ENCODE assay signal across 26 cellular contexts in the genomic region with DNA sequence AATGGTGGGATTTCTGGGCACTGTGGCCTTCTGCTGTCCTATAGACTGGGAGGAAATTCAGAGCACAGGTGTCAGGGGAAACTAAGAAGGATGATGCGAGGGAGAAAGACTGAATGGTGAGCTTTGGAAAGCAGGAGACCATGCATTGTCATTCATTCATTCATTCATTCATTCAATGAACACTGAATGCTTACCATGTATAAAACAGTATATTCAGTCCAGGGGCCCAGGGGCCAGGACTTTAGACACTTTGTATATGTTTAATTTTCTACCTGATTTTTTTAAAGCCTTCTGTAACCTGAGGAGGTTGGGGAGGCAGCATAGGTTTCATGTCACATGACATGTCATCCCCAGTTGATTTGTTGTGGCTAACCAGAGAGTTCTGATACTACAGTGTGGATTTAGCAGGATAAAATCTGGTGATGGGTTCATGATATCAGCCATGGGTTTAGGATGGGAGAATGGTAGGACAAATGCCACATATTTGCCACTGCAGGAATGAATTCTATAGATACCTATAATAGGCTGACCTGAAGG.
"Had no signal": no experiment of that assay in that cellular context is flagged by ENCODE, and none has a peak within 500 bp of the region (broad histone marks: within the 10 kb centered on the region; RNA-seq: fewer than 3 reads in every experiment).

No MANE protein-coding gene starts in this region.

- H3K4me3 Mint-ChIP-seq: activated CD4-positive, alpha-beta memory T cell treated with anti-CD3 and anti-CD28 coated beads for 36 hours; activated CD4-positive, alpha-beta T cell treated with anti-CD3 and anti-CD28 coated beads, Interleukin-2, amount 10 ng/mL, durations not matched to agents 24 days and 14 days; activated naive CD8-positive, alpha-beta T cell treated with anti-CD3 and anti-CD28 coated beads, Interleukin-2, amount 10 ng/mL, durations not matched to agents 7 days and 5 days; activated T-cell treated with anti-CD3 and anti-CD28 coated beads, Interleukin-2, amount 50 U/mL, for 4 hours; T-helper 17 cell; WTC11 had no signal

- H3K4me1 ChIP-seq: adrenal gland, breast epithelium had no signal

- H3K36me3 ChIP-seq: adrenal gland, breast epithelium had no signal

- H3K9me3 Mint-ChIP-seq: activated CD4-positive, alpha-beta memory T cell treated with anti-CD3 and anti-CD28 coated beads for 36 hours; activated CD4-positive, alpha-beta T cell treated with anti-CD3 and anti-CD28 coated beads, Interleukin-2, amount 10 ng/mL, durations not matched to agents 24 days and 14 days; activated naive CD8-positive, alpha-beta T cell treated with anti-CD3 and anti-CD28 coated beads, Interleukin-2, amount 10 ng/mL, durations not matched to agents 7 days and 5 days; activated T-cell treated with anti-CD3 and anti-CD28 coated beads, Interleukin-2, amount 50 U/mL, for 4 hours; WTC11 had no signal

- H3K27me3 ChIP-seq: adrenal gland, breast epithelium had no signal

- DNase-seq: activated CD4-positive, alpha-beta memory T cell treated with anti-CD3 and anti-CD28 coated beads for 36 hours; activated CD4-positive, alpha-beta T cell treated with anti-CD3 and anti-CD28 coated beads for 1 hour; activated CD4-positive, alpha-beta T cell treated with anti-CD3 and anti-CD28 coated beads, Interleukin-2, amount 10 ng/mL, durations not matched to agents 24 days and 14 days; activated CD8-positive, alpha-beta memory T cell treated with anti-CD3 and anti-CD28 coated beads for 24 hours; activated effector memory CD4-positive, alpha-beta T cell treated with anti-CD3 and anti-CD28 coated beads, Interleukin-2, amount 50 U/mL, for 16 hours; activated naive CD4-positive, alpha-beta T cell treated with Interleukin-2 at 50 U/mL for 16 hours; activated naive CD8-positive, alpha-beta T cell treated with anti-CD3 and anti-CD28 coated beads, Interleukin-2, amount 10 ng/mL, durations not matched to agents 7 days and 5 days; activated T-cell treated with anti-CD3 and anti-CD28 coated beads, Interleukin-2, amount 50 U/mL, for 4 hours; anterior cingulate cortex; caudate nucleus; Kasumi-1; KBM-7; NCI-H1105 treated with DMSO at 0.1 percent for 48 hours; NCI-H1436 treated with DMSO at 0.1 percent for 48 hours; NCI-H187; NCI-H2081; NCI-H2227 treated with DMSO at 0.1 percent for 48 hours; NCI-H446 treated with DMSO at 0.1 percent for 48 hours; NCI-H526 treated with DMSO at 0.1 percent for 48 hours; NCI-H82; SHP77 treated with DMSO at 0.1 percent for 48 hours; T-helper 17 cell; T-helper 9 cell had no signal

- H3K27ac Mint-ChIP-seq: activated CD4-positive, alpha-beta memory T cell treated with anti-CD3 and anti-CD28 coated beads for 36 hours; activated CD4-positive, alpha-beta T cell treated with anti-CD3 and anti-CD28 coated beads, Interleukin-2, amount 10 ng/mL, durations not matched to agents 24 days and 14 days; activated naive CD8-positive, alpha-beta T cell treated with anti-CD3 and anti-CD28 coated beads, Interleukin-2, amount 10 ng/mL, durations not matched to agents 7 days and 5 days; WTC11 had no signal

- H3K36me3 Mint-ChIP-seq: activated CD4-positive, alpha-beta memory T cell treated with anti-CD3 and anti-CD28 coated beads for 36 hours; activated naive CD8-positive, alpha-beta T cell treated with anti-CD3 and anti-CD28 coated beads, Interleukin-2, amount 10 ng/mL, durations not matched to agents 7 days and 5 days; WTC11 had no signal

- H3K4me1 Mint-ChIP-seq: activated CD4-positive, alpha-beta T cell treated with anti-CD3 and anti-CD28 coated beads, Interleukin-2, amount 10 ng/mL, durations not matched to agents 24 days and 14 days; activated naive CD8-positive, alpha-beta T cell treated with anti-CD3 and anti-CD28 coated beads, Interleukin-2, amount 10 ng/mL, durations not matched to agents 7 days and 5 days; T-helper 17 cell; WTC11 had no signal

- ATAC-seq: activated T-cell treated with anti-CD3 and anti-CD28 coated beads, Interleukin-2, amount 50 U/mL, for 4 hours; T-helper 17 cell; WTC11 had no signal

- H3K9me3 ChIP-seq: adrenal gland, breast epithelium had no signal

- H3K27ac ChIP-seq: adrenal gland, breast epithelium had no signal

- H3K4me3 ChIP-seq: adrenal gland, breast epithelium had no signal
